ENCODE assay signal across 15 cellular contexts in genomic region chr20:454951-455350, GRCh38.
"Had no signal": no experiment of that assay in that cellular context is flagged by ENCODE, and none has a peak within 500 bp of the region (broad histone marks: within the 10 kb centered on the region; RNA-seq: fewer than 3 reads in every experiment).

No MANE protein-coding gene starts in this region.

- H3K27me3 Mint-ChIP-seq: stimulated activated memory B cell treated with anti-CD40 and anti-IgM and Interleukin-4, amounts not matched to agents 10 μg/mL and 1 μg/mL and 100 μg/mL, for 72 hours; stimulated activated naive CD8-positive, alpha-beta T cell treated with anti-CD3 and anti-CD28 coated beads, Interleukin-15, Interleukin-2, amounts not matched to agents 100 ng/mL and 50 ng/mL, for 24 hours had no signal

- H3K27ac Mint-ChIP-seq: natural killer cell; stimulated activated memory B cell treated with anti-CD40 and anti-IgM and Interleukin-4, amounts not matched to agents 10 μg/mL and 1 μg/mL and 100 μg/mL, for 72 hours; stimulated activated naive CD8-positive, alpha-beta T cell treated with anti-CD3 and anti-CD28 coated beads, Interleukin-15, Interleukin-2, amounts not matched to agents 100 ng/mL and 50 ng/mL, for 24 hours had no signal

- H3K36me3 ChIP-seq: esophagus muscularis mucosa, transverse colon had no signal

- H3K4me2 ChIP-seq: hepatocyte had no signal

- H3K36me3 Mint-ChIP-seq: natural killer cell had no signal

- DNase-seq: effector memory CD4-positive, alpha-beta T cell; foreskin fibroblast; kidney glomerular epithelial cell; natural killer cell; right cardiac atrium; stimulated activated CD4-positive, alpha-beta T cell treated with anti-CD3 and anti-CD28 coated beads, Interleukin-4, amount 100 ng/mL, for 24 hours; testis; transverse colon had no signal

- H3K4me3 ChIP-seq: esophagus muscularis mucosa, hepatocyte, testis, transverse colon had no signal

- H2AFZ ChIP-seq: hepatocyte had no signal

- H3K27ac ChIP-seq: esophagus muscularis mucosa, hepatocyte, testis, transverse colon had no signal

- H3K27me3 ChIP-seq: esophagus muscularis mucosa, hepatocyte, testis, transverse colon had no signal

- H3K9me3 ChIP-seq: esophagus muscularis mucosa, testis, transverse colon had no signal

- H3K4me3 Mint-ChIP-seq: natural killer cell; neural crest cell; stimulated activated memory B cell treated with anti-CD40 and anti-IgM and Interleukin-4, amounts not matched to agents 10 μg/mL and 1 μg/mL and 100 μg/mL, for 72 hours; stimulated activated naive CD8-positive, alpha-beta T cell treated with anti-CD3 and anti-CD28 coated beads, Interleukin-15, Interleukin-2, amounts not matched to agents 100 ng/mL and 50 ng/mL, for 24 hours had no signal

- H3K9me3 Mint-ChIP-seq: natural killer cell; neural crest cell; stimulated activated memory B cell treated with anti-CD40 and anti-IgM and Interleukin-4, amounts not matched to agents 10 μg/mL and 1 μg/mL and 100 μg/mL, for 72 hours; stimulated activated naive CD8-positive, alpha-beta T cell treated with anti-CD3 and anti-CD28 coated beads, Interleukin-15, Interleukin-2, amounts not matched to agents 100 ng/mL and 50 ng/mL, for 24 hours had no signal

- FAIRE-seq: endometrium, urothelium cell line had no signal
